15 cellular contexts compared by ENCODE assay signal in the genomic region with DNA sequence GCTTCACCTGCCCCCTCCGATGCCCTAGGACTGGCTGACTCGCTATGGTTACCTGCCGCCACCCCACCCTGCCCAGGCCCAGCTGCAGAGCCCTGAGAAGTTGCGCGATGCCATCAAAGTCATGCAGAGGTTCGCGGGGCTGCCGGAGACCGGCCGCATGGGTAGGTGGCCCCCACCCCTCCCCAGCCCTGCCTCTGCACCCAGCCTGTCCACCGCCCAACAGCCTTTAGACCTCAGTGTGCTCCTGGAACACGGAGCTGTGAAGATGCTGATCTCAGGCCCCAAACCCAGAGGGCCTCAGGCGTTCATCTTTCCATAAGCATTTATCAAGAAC.
DNase-seq lines count a peak whose midpoint lies in the region; ATAC-seq and TF ChIP-seq lines count a peak whose summit lies in the region.
"Had no signal": no experiment of that assay in that cellular context is flagged by ENCODE, and none has a peak within 500 bp of the region (broad histone marks: within the 10 kb centered on the region; RNA-seq: fewer than 3 reads in every experiment).

No MANE protein-coding gene starts in this region.

- ATAC-seq in GM19324 (IDR thresholded peaks at IDR 0.05; ENCODE audit: low FRiP score, unreplicated experiment), result no peak

- no peaks in the 10 kb centered on the region for H3K9me3 ChIP-seq in iPS DF 6.9 (ENCODE audit: control insufficient read depth, insufficient read depth, low read length)
- no peaks in the 10 kb centered on the region for H3K9me3 ChIP-seq in neutrophil

- 0 out of 2 replicates have a peak, but pooled peaks cover 3% of the 10 kb centered on the region for H3K36me3 ChIP-seq in iPS DF 6.9 (ENCODE audit: control insufficient read depth, insufficient read depth, low read length)
- H3K36me3 ChIP-seq in neutrophil, result peaks cover 46% of the 10 kb centered on the region

- no CpG with 5 or more reads among the region's 13 CpGs for WGBS in iPS DF 6.9 (ENCODE audit: insufficient coverage, insufficient read length)

- H3K27ac ChIP-seq in iPS DF 6.9 (ENCODE audit: low read length), result no peak overlapping the region
- H3K27ac ChIP-seq in neutrophil, result peak overlapping the region; percentile 94
- H3K27ac ChIP-seq: 22Rv1, C4-2B had no signal

- peaks cover 1% of the 10 kb centered on the region; the same call in 1 of the 2 replicates for H3K4me1 ChIP-seq in iPS DF 6.9 (ENCODE audit: control insufficient read depth, insufficient read depth, low read length)
- H3K4me1 ChIP-seq in neutrophil (ENCODE audit: control insufficient read depth in 1 of 2, insufficient read depth in 1 of 2, low read depth in 1 of 2, low read length in 1 of 2), result peaks cover 73 to 80% of the 10 kb centered on the region in 2 experiments

- DNase-seq in NCI-H82 (lab: John Stamatoyannopoulos, UW), result peak; percentile 24
- no peak for DNase-seq in NCI-H82 treated with DMSO at 0.1 percent for 48 hours (lab: John Stamatoyannopoulos, UW; ENCODE audit: unreplicated experiment)
- DNase-seq in NB4 (ENCODE audit: low read depth), result no peak
- no peak for DNase-seq in iPS DF 6.9 (ENCODE audit: low read depth, low spot score)
- no peak for DNase-seq in superior temporal gyrus (ENCODE audit: extremely low spot score)
- DNase-seq in MV-4-11 (lab: John Stamatoyannopoulos, UW), result no peak
- DNase-seq: activated gamma-delta T cell treated with Interleukin-2 at 50 U/mL for 16 hours; NCI-H1048; NCI-H2171; SIG-M5; stimulated activated CD4-positive, alpha-beta T cell treated with anti-CD3 and anti-CD28 coated beads, Interleukin-15, amount 100 ng/mL, for 24 hours had no signal

- H3K27me3 ChIP-seq in iPS DF 6.9 (ENCODE audit: control insufficient read depth, insufficient read depth, low read length) (no peaks in the 10 kb centered on the region), neutrophil (peaks cover 6% of the 10 kb centered on the region)

- no peak for TF ChIP-seq POLR2A in NB4 (IDR thresholded peaks at IDR 0.05; ENCODE audit: extremely low read depth, insufficient read length)

- no peak for TF ChIP-seq CTCF in NB4 (IDR thresholded peaks at IDR 0.05; ENCODE audit: low read depth, low read length)
- no peak for TF ChIP-seq CTCF in neutrophil (IDR thresholded peaks at IDR 0.05)

- H3K4me3 ChIP-seq in NB4 (ENCODE audit: low read depth, low read length), result peak overlapping the region; percentile 44
- peak overlapping the region; percentile 60; the same call in 1 of the 2 replicates for H3K4me3 ChIP-seq in iPS DF 6.9 (ENCODE audit: low read length)
- peak overlapping the region; percentile 99 for H3K4me3 ChIP-seq in neutrophil (ENCODE audit: low read depth in 1 of 2, low read length in 1 of 2)

Comparison
In these comparisons a context has a peak if more than half of its experiments do, and no peak if none do; other contexts are left out.
1. H3K4me3 ChIP-seq: peak in every context shown above with its lines; median percentile 99 in neutrophil; 60 in iPS DF 6.9; 44 in NB4.